Comparison of ENCODE assay signal across 8 cellular contexts in the genomic region with DNA sequence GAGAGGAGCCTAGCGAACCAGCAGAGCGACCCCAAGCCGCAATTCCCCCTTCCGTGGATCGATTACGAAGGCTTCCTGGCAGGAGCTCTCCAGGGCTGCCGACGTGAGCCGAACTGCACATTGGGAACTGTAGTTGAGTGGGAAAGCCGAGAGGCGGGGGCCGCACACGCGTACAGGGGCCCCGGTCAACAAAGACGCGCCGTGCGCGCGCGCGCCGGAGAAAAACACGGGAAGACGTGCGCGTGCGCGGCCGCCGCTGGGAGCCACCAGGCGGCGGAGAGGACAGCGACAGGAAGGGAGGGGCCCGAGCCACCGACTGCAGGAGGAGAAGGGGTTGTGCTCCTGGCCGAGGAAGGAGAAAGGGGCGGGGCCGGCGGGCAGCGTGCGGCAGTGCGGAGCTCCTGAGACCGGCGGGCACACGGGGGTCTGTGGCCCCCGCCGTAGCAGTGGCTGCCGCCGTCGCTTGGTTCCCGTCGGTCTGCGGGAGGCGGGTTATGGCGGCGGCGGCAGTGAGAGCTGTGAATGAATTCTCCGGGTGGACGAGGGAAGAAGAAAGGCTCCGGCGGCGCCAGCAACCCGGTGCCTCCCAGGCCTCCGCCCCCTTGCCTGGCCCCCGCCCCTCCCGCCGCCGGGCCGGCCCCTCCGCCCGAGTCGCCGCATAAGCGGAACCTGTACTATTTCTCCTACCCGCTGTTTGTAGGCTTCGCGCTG.
A peak's percentile ranks its signal among the peaks of the same experiment; 100 is the strongest.
DNase-seq lines count a peak whose midpoint lies in the region; ATAC-seq and FAIRE-seq lines count a peak whose summit lies in the region.

A gene with protein sequence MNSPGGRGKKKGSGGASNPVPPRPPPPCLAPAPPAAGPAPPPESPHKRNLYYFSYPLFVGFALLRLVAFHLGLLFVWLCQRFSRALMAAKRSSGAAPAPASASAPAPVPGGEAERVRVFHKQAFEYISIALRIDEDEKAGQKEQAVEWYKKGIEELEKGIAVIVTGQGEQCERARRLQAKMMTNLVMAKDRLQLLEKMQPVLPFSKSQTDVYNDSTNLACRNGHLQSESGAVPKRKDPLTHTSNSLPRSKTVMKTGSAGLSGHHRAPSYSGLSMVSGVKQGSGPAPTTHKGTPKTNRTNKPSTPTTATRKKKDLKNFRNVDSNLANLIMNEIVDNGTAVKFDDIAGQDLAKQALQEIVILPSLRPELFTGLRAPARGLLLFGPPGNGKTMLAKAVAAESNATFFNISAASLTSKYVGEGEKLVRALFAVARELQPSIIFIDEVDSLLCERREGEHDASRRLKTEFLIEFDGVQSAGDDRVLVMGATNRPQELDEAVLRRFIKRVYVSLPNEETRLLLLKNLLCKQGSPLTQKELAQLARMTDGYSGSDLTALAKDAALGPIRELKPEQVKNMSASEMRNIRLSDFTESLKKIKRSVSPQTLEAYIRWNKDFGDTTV (plus strand): TSS at position 247 of the 711 bp plus-strand sequence. CDS start 276 bp downstream, at position 523.

- peak; percentile 43 for FAIRE-seq in islet of Langerhans (lab: Jason Lieb, UNC)

- peak; percentile 93 for ATAC-seq in GM19043 (IDR thresholded peaks at IDR 0.05; ENCODE audit: low read depth, unreplicated experiment)
- peak; percentile 92 for ATAC-seq in HG03378 (IDR thresholded peaks at IDR 0.05; ENCODE audit: unreplicated experiment)
- ATAC-seq in activated CD4-positive, CD25-positive, alpha-beta regulatory T cell treated with anti-CD3 and anti-CD28 coated beads, Interleukin-2, amount 50 U/mL, for 24 hours: peak; percentile 95 to 96

- peak; percentile 98 for DNase-seq in Ammon's horn (ENCODE audit: low spot score)
- peak; percentile 96 for DNase-seq in NCI-H446 treated with DMSO at 0.1 percent for 48 hours (lab: John Stamatoyannopoulos, UW)
- DNase-seq in cerebellar cortex (ENCODE audit: low spot score): peak; percentile 98
- peak; percentile 98 for DNase-seq in stimulated activated CD4-positive, alpha-beta T cell treated with anti-CD3 and anti-CD28 coated beads, Interleukin-12 subunit alpha, Interleukin-12 subunit beta, amount 100 ng/mL, for 4 hours

Comparison
In these comparisons a context has a peak if more than half of its experiments do, and no peak if none do; other contexts are left out.
1. Peak in every context shown above with its lines: DNase-seq and ATAC-seq.